In genomic region chr16:14600164-14600563, GRCh38 we compare ENCODE assay signal across 8 cellular contexts. TPM values are rescaled to one million over a fixed set of nuclear protein-coding genes. Genes with fewer than 3 reads are reported as not detected.
A peak's percentile ranks its signal among the peaks of the same experiment; 100 is the strongest.
DNase-seq lines count a peak whose midpoint lies in the region; ATAC-seq, FAIRE-seq and TF ChIP-seq lines count a peak whose summit lies in the region.

No MANE protein-coding gene starts in this region.

- POLR2A ChIA-PET in BJ (lab: Charles Lee) = no interaction called here

- no peaks in the 10 kb centered on the region for H3K79me2 ChIP-seq in astrocyte (ENCODE audit: insufficient read depth, low read length)

- H3K4me2 ChIP-seq in astrocyte (ENCODE audit: low read length) = no peak overlapping the region

- H3K9me3 Mint-ChIP-seq in astrocyte (ENCODE audit: unreplicated experiment) = peaks cover 2% of the 10 kb centered on the region
- H3K9me3 Mint-ChIP-seq in T-helper 2 cell treated with Interferon-gamma antibody and Interleukin-4, amounts not matched to agents 5 μg/mL and 100 μg/mL, for 36 hours = no peaks in the 10 kb centered on the region

- CTCF ChIA-PET in BJ (lab: Yijun Ruan, JAX) = interaction anchor here (0.8 to 2.0 kb wide), 8 partner anchors 10 to 351 kb away, joined by 3 to 8 read pairs (median 4); no protein-coding TSS in a partner anchor

- 67% methylated on average over 2 of the region's 2 CpGs for WGBS in liver

- no peak for FAIRE-seq in astrocyte (lab: Jason Lieb, UNC)

- TF ChIP-seq CTCF in BJ (IDR thresholded peaks at IDR 0.05; ENCODE audit: insufficient read depth, low read depth, low read length) = peak; percentile 46
- TF ChIP-seq CTCF in astrocyte (IDR thresholded peaks at IDR 0.05; ENCODE audit: insufficient read depth, low read depth, low read length) = peak; percentile 38
- TF ChIP-seq CTCF in liver (IDR thresholded peaks at IDR 0.05; ENCODE audit: low read depth, low read length, missing input control) = peak; percentile 44

- H3K36me3 ChIP-seq in BJ (ENCODE audit: control insufficient read depth, insufficient read depth, low read length) (peaks cover 6% of the 10 kb centered on the region), H7 (replicated peaks; ENCODE audit: control insufficient read depth, insufficient read depth, low read length) (peaks cover 21% of the 10 kb centered on the region), astrocyte (ENCODE audit: insufficient read depth, low read length) (peaks cover 16% of the 10 kb centered on the region), liver (ENCODE audit: control insufficient read depth in 4 of 4, insufficient read depth in 3 of 4, low read depth in 1 of 4, low read length in 3 of 4) (peaks cover 7 to 50% (median 32%) of the 10 kb centered on the region in 4 donors)

- H3K4me1 Mint-ChIP-seq in astrocyte (ENCODE audit: low read depth, unreplicated experiment) = no peaks in the 10 kb centered on the region
- no peaks in the 10 kb centered on the region for H3K4me1 Mint-ChIP-seq in T-helper 2 cell treated with Interferon-gamma antibody and Interleukin-4, amounts not matched to agents 5 μg/mL and 100 μg/mL, for 36 hours (ENCODE audit: low read depth)

- no peaks in the 10 kb centered on the region for H4K20me1 ChIP-seq in astrocyte (ENCODE audit: insufficient read depth, low read length)

- H3K4me3 ChIP-seq in BJ (ENCODE audit: low read depth, low read length) (no peak overlapping the region), H7 (ENCODE audit: insufficient read depth, low read depth, low read length) (no peak overlapping the region), astrocyte (ENCODE audit: insufficient read depth, low read depth, low read length) (no peak overlapping the region), liver (ENCODE audit: low read depth in 1 of 3, low read length in 3 of 3) (no peak overlapping the region)

- peak; percentile 44 to 64 for TF ChIP-seq RAD21 in liver (IDR thresholded peaks at IDR 0.05)

- H3K27ac ChIP-seq in astrocyte (ENCODE audit: low read depth, low read length) = no peak overlapping the region
- no peak overlapping the region for H3K27ac ChIP-seq in liver (ENCODE audit: low read depth in 1 of 2, low read length in 2 of 2)

- no peak for DNase-seq in BJ (ENCODE audit: low read depth)
- DNase-seq in H7 = peak; percentile 53
- DNase-seq in astrocyte (ENCODE audit: low read depth) = peak; percentile 11
- DNase-seq in mucosa of gallbladder (ENCODE audit: low spot score) = no peak
- DNase-seq in T-helper 2 cell treated with Interferon-gamma antibody and Interleukin-4, amounts not matched to agents 5 μg/mL and 100 μg/mL, for 36 hours (ENCODE audit: low spot score) = no peak
- DNase-seq in MV-4-11 (lab: John Stamatoyannopoulos, UW) = no peak

- H3K9me3 ChIP-seq in astrocyte (ENCODE audit: insufficient read depth, low read depth, low read length) (no peaks in the 10 kb centered on the region), liver (ENCODE audit: control insufficient read depth in 4 of 4, low read length in 3 of 4) (no peaks in the 10 kb centered on the region)

- H2AFZ ChIP-seq in astrocyte (ENCODE audit: low read depth, low read length) = no peak overlapping the region

- H3K27me3 ChIP-seq in BJ (ENCODE audit: control insufficient read depth, insufficient read depth, low read length) = no peaks in the 10 kb centered on the region
- no peaks in the 10 kb centered on the region for H3K27me3 ChIP-seq in H7 (ENCODE audit: control insufficient read depth, insufficient read depth, low read length)
- no peaks in the 10 kb centered on the region for H3K27me3 ChIP-seq in astrocyte (ENCODE audit: insufficient read depth, low read length)
- no peaks in the 10 kb centered on the region for H3K27me3 ChIP-seq in liver (ENCODE audit: control insufficient read depth in 4 of 4, insufficient read depth in 4 of 4, low read length in 3 of 4)

- peaks cover 18% of the 10 kb centered on the region for H3K36me3 Mint-ChIP-seq in astrocyte (ENCODE audit: low read depth, unreplicated experiment)
- peaks cover 47% of the 10 kb centered on the region for H3K36me3 Mint-ChIP-seq in T-helper 2 cell treated with Interferon-gamma antibody and Interleukin-4, amounts not matched to agents 5 μg/mL and 100 μg/mL, for 36 hours (ENCODE audit: low read depth)

- no peak for ATAC-seq in HG03342 (IDR thresholded peaks at IDR 0.05; ENCODE audit: unreplicated experiment)

- H3K4me3 Mint-ChIP-seq in astrocyte (ENCODE audit: unreplicated experiment) = no peak overlapping the region
- no peak overlapping the region for H3K4me3 Mint-ChIP-seq in T-helper 2 cell treated with Interferon-gamma antibody and Interleukin-4, amounts not matched to agents 5 μg/mL and 100 μg/mL, for 36 hours

- no peaks in the 10 kb centered on the region for H3K4me1 ChIP-seq in astrocyte (ENCODE audit: insufficient read depth, low read length)
- H3K4me1 ChIP-seq in liver (ENCODE audit: control insufficient read depth in 4 of 4, insufficient read depth in 4 of 4, low read length in 3 of 4) = no peaks in the 10 kb centered on the region

- no peak overlapping the region for H3K27ac Mint-ChIP-seq in astrocyte (ENCODE audit: unreplicated experiment)
- H3K27ac Mint-ChIP-seq in T-helper 2 cell treated with Interferon-gamma antibody and Interleukin-4, amounts not matched to agents 5 μg/mL and 100 μg/mL, for 36 hours = no peak overlapping the region

- H3K9ac ChIP-seq in astrocyte (ENCODE audit: low read length) (no peak overlapping the region), liver (ENCODE audit: low read depth in 1 of 2, low read length in 2 of 2) (no peak overlapping the region)

- no peaks in the 10 kb centered on the region for H3K27me3 Mint-ChIP-seq in astrocyte (ENCODE audit: low read depth, unreplicated experiment)
- no peaks in the 10 kb centered on the region for H3K27me3 Mint-ChIP-seq in T-helper 2 cell treated with Interferon-gamma antibody and Interleukin-4, amounts not matched to agents 5 μg/mL and 100 μg/mL, for 36 hours (ENCODE audit: low read depth)

TF ChIP-seq in liver, 16 proteins besides CTCF, POLR2A, EP300 and RAD21:
- TF ChIP-seq YY1 (IDR thresholded peaks at IDR 0.05) = no peak
- no peak for TF ChIP-seq RXRA (IDR thresholded peaks at IDR 0.05)
- no peak for TF ChIP-seq NR2F2 (IDR thresholded peaks at IDR 0.05)
- TF ChIP-seq REST (IDR thresholded peaks at IDR 0.05) = no peak
- no peak for TF ChIP-seq HNF4G (IDR thresholded peaks at IDR 0.05)
- no peak for TF ChIP-seq ZBTB33 (IDR thresholded peaks at IDR 0.05)
- no peak for TF ChIP-seq FOXA2 (IDR thresholded peaks at IDR 0.05)
TF ChIP-seq in liver: peak in this region for 0.

RNA-seq across cellular contexts. Expression of gene PARN, which starts 29.9 kb away (rescaled TPM):
- 18.5 and 31.9 TPM in 2 replicates for polyA plus RNA-seq in BJ (2011; rRNA removed)
- 12.1 and 13.5 TPM in 2 replicates for polyA minus RNA-seq in BJ (2011; rRNA and poly(A)+ RNA removed)
- total RNA-seq in H7 (2014; rRNA removed; shearing (Covaris generic)) = 33.2 and 42.7 TPM in 2 replicates
- 26.1 TPM in 2 replicates for total RNA-seq in astrocyte
- 10 to 100 TPM in 1 of 2 donors, 1 to 10 TPM in 1; 9.4 to 19.7 TPM for total RNA-seq in liver
- polyA plus RNA-seq in liver = 1 to 10 TPM; 7.9 to 10.0 TPM
- total RNA-seq in mucosa of gallbladder = 33.5 TPM

RNA-seq across cellular contexts. Expression of gene BFAR, which starts 32.6 kb away (rescaled TPM):
- 77.1 and 93.5 TPM in 2 replicates for polyA plus RNA-seq in BJ (2011; rRNA removed)
- polyA minus RNA-seq in BJ (2011; rRNA and poly(A)+ RNA removed) = 39.0 and 55.3 TPM in 2 replicates
- total RNA-seq in H7 (2014; rRNA removed; shearing (Covaris generic)) = 99.8 and 114 TPM in 2 replicates
- 93.7 and 94.9 TPM in 2 replicates for total RNA-seq in astrocyte
- 10 to 100 TPM; 24.1 to 24.7 TPM for total RNA-seq in liver
- 10 to 100 TPM; 13.3 to 16.5 TPM for polyA plus RNA-seq in liver
- total RNA-seq in mucosa of gallbladder = 62.4 TPM

Comparison
In these comparisons a context has a peak if more than half of its experiments do, and no peak if none do; other contexts are left out.
1. DNase-seq: peak in H7 (single experiment) and astrocyte (single experiment); none in BJ (single experiment), mucosa of gallbladder (single experiment), T-helper 2 cell treated with Interferon-gamma antibody and Interleukin-4, amounts not matched to agents 5 μg/mL and 100 μg/mL, for 36 hours (single experiment) and MV-4-11 (single experiment).
2. Peak in every context shown above with its lines, with median percentiles within 50 percentile points of each other: CTCF ChIP-seq.